ENCODE assay signal across 20 cellular contexts in genomic region chr12:163406-163986, GRCh38. TPM values are rescaled to one million over a fixed set of nuclear protein-coding genes. Genes with fewer than 3 reads are reported as not detected.
DNase-seq lines count a peak whose midpoint lies in the region; FAIRE-seq and TF ChIP-seq lines count a peak whose summit lies in the region.
"Had no signal": no experiment of that assay in that cellular context is flagged by ENCODE, and none has a peak within 500 bp of the region (broad histone marks: within the 10 kb centered on the region; RNA-seq: fewer than 3 reads in every experiment).

No MANE protein-coding gene starts in this region.

- H3K23ac ChIP-seq in H1 (ENCODE audit: insufficient read length) = no peak overlapping the region

- peak overlapping the region in 7 of 11 experiments; percentile 33 to 62 (median 51); a peak in 13 of 22 replicates for H3K4me2 ChIP-seq in BLaER1 treated with 17β-estradiol and CSF1 and Interleukin-3, amounts not matched to agents 10 nM and 100 nM
- H3K4me2 ChIP-seq in H1 (ENCODE audit: insufficient read depth in 1 of 2, low read depth in 2 of 2, low read length in 2 of 2) = no peak overlapping the region
- H3K4me2 ChIP-seq: KMS-11 had no signal

- H2BK15ac ChIP-seq in H1 (ENCODE audit: low read length) = peak overlapping the region; percentile 81; the same call in 1 of the 2 replicates

- no peaks in the 10 kb centered on the region for H3K9me3 ChIP-seq in BLaER1 treated with 17β-estradiol and CSF1 and Interleukin-3, amounts not matched to agents 10 nM and 100 nM (replicated peaks in 1 of 11)
- H3K9me3 ChIP-seq in H1 (ENCODE audit: insufficient read depth in 2 of 2, low read depth in 1 of 2, low read length in 1 of 2) (no peaks in the 10 kb centered on the region), tibial artery (no peaks in the 10 kb centered on the region)
- no peaks in the 10 kb centered on the region for H3K9me3 ChIP-seq in effector memory CD4-positive, alpha-beta T cell (ENCODE audit: control insufficient read depth, low read length)
- H3K9me3 ChIP-seq: HAP-1 had no signal

- no peak overlapping the region for H2BK5ac ChIP-seq in H1 (ENCODE audit: low read depth, low read length)

- no peak for TF ChIP-seq RAD21 in H1 (IDR thresholded peaks at IDR 0.05 in 1 of 2, conservative IDR thresholded peaks at IDR 0.05 in 1 of 2; ENCODE audit: low read depth in 2 of 2, low read length in 2 of 2)

- no peak for TF ChIP-seq POLR2A in NB4 (IDR thresholded peaks at IDR 0.05; ENCODE audit: extremely low read depth, insufficient read length)
- TF ChIP-seq POLR2A in H1 (IDR thresholded peaks at IDR 0.05; ENCODE audit: control extremely low read depth in 1 of 2, low read depth in 2 of 2, low read length in 2 of 2) = no peak

- POLR2A ChIA-PET in H1 (lab: Charles Lee; ENCODE audit: partially characterized antibody) = interaction anchor here (1.9 kb wide), 1 partner anchor 11 kb away, joined by 6 read pairs; no protein-coding TSS in a partner anchor

- no peak overlapping the region for H3K9ac ChIP-seq in BLaER1 treated with 17β-estradiol and CSF1 and Interleukin-3, amounts not matched to agents 10 nM and 100 nM
- H3K9ac ChIP-seq in H1 (replicated peaks in 1 of 4; ENCODE audit: extremely low read depth in 1 of 4, low read depth in 3 of 4, low read length in 3 of 4) = no peak overlapping the region
- H3K9ac ChIP-seq: KMS-11 had no signal

- no peaks in the 10 kb centered on the region for H4K20me1 ChIP-seq in BLaER1 treated with 17β-estradiol and CSF1 and Interleukin-3, amounts not matched to agents 10 nM and 100 nM
- no peaks in the 10 kb centered on the region for H4K20me1 ChIP-seq in H1 (replicated peaks in 1 of 2; ENCODE audit: control insufficient read depth in 1 of 2, insufficient read depth in 2 of 2, low read length in 2 of 2)

- H3K14ac ChIP-seq in H1 (ENCODE audit: insufficient read length) = no peak overlapping the region

- H3K79me1 ChIP-seq in H1 (ENCODE audit: low read depth, low read length) = no peaks in the 10 kb centered on the region

- H3K18ac ChIP-seq in H1 (ENCODE audit: extremely low read depth, low read length) = no peak overlapping the region; the same call in 1 of the 2 replicates

- no peak overlapping the region for H3K56ac ChIP-seq in H1 (replicated peaks; ENCODE audit: insufficient read length, low read depth, low read length)

- no peak overlapping the region for H2BK120ac ChIP-seq in H1 (replicated peaks; ENCODE audit: low read depth, low read length)

- no peak for FAIRE-seq in H1 (lab: Jason Lieb, UNC)

- TF ChIP-seq EP300 in H1 (IDR thresholded peaks at IDR 0.05; ENCODE audit: borderline replicate concordance in 1 of 2, low read depth in 2 of 2, low read length in 2 of 2) = no peak

- H3K4me1 ChIP-seq in BLaER1 treated with 17β-estradiol and CSF1 and Interleukin-3, amounts not matched to agents 10 nM and 100 nM = peaks cover 21 to 45% (median 37%) of the 10 kb centered on the region in 10 experiments
- H3K4me1 ChIP-seq in H1 (replicated peaks in 1 of 4; ENCODE audit: control insufficient read depth in 3 of 4, insufficient read depth in 4 of 4, low read length in 3 of 4) = peaks cover 0 to 4% (median 3%) of the 10 kb centered on the region in 4 experiments; a peak in 5 of 7 replicates
- H3K4me1 ChIP-seq in tibial artery = no peaks in the 10 kb centered on the region
- H3K4me1 ChIP-seq in effector memory CD4-positive, alpha-beta T cell (ENCODE audit: control insufficient read depth, insufficient read depth, low read length, poor library complexity, severe bottlenecking) = no peaks in the 10 kb centered on the region
- H3K4me1 ChIP-seq: HAP-1 had no signal

- no peak overlapping the region; the same call in 1 of the 2 replicates for H4K8ac ChIP-seq in H1 (ENCODE audit: extremely low read depth, insufficient read depth, low read length)

- H3K27ac ChIP-seq in BLaER1 treated with 17β-estradiol and CSF1 and Interleukin-3, amounts not matched to agents 10 nM and 100 nM = no peak overlapping the region
- H3K27ac ChIP-seq in H1 (ENCODE audit: low read depth, low read length) (no peak overlapping the region), tibial artery (no peak overlapping the region)
- H3K27ac ChIP-seq in effector memory CD4-positive, alpha-beta T cell (ENCODE audit: insufficient read depth, low read length, poor library complexity, severe bottlenecking) = no peak overlapping the region
- H3K27ac ChIP-seq: KMS-11, SK-N-MC had no signal

- DNase-seq in H7 = peak; percentile 39
- peak; percentile 34 for DNase-seq in NB4 (ENCODE audit: low read depth)
- no peak for DNase-seq in H1 (ENCODE audit: low read depth in 1 of 2, low spot score in 2 of 2)
- no peak for DNase-seq in tibial artery
- DNase-seq in GM03348 (ENCODE audit: low spot score) = no peak
- no peak for DNase-seq in effector memory CD4-positive, alpha-beta T cell
- DNase-seq in A172 (ENCODE audit: low spot score) = no peak
- DNase-seq: CD8-positive, alpha-beta memory T cell; DMS 273 treated with DMSO at 0.1 percent for 48 hours; DND-41; NCI-H446; NCI-H524 treated with DMSO at 0.1 percent for 48 hours; SIG-M5 had no signal

- intact Hi-C loops in tibial artery (cut with DNase I; ENCODE audit: low total_unique reads) = no loop called here

- no peak overlapping the region for H4K5ac ChIP-seq in H1 (ENCODE audit: insufficient read length, low read depth, low read length)

- H2BK20ac ChIP-seq in H1 (ENCODE audit: low read length) = no peak overlapping the region

- no peaks in the 10 kb centered on the region for H3K36me3 ChIP-seq in BLaER1 treated with 17β-estradiol and CSF1 and Interleukin-3, amounts not matched to agents 10 nM and 100 nM
- H3K36me3 ChIP-seq in H7 (replicated peaks; ENCODE audit: control insufficient read depth, insufficient read depth, low read length) = no peaks in the 10 kb centered on the region
- H3K36me3 ChIP-seq in H1 (ENCODE audit: control insufficient read depth in 2 of 4, insufficient read depth in 4 of 4, low read length in 3 of 4) = no peaks in the 10 kb centered on the region
- H3K36me3 ChIP-seq in tibial artery = no peaks in the 10 kb centered on the region
- no peaks in the 10 kb centered on the region for H3K36me3 ChIP-seq in effector memory CD4-positive, alpha-beta T cell (ENCODE audit: control insufficient read depth, insufficient read depth, low read length)
- H3K36me3 ChIP-seq: HAP-1 had no signal

- no peak overlapping the region for H3K4ac ChIP-seq in H1 (replicated peaks; ENCODE audit: insufficient read length, low read depth, low read length)

- H4K91ac ChIP-seq in H1 (replicated peaks; ENCODE audit: insufficient read length, low read length) = peak overlapping the region; percentile 17

- H2AFZ ChIP-seq in H1 (ENCODE audit: low read length) = no peak overlapping the region

- H3K4me3 ChIP-seq in BLaER1 treated with 17β-estradiol and CSF1 and Interleukin-3, amounts not matched to agents 10 nM and 100 nM = no peak overlapping the region
- H3K4me3 ChIP-seq in H7 (ENCODE audit: insufficient read depth, low read depth, low read length) (no peak overlapping the region), NB4 (ENCODE audit: low read depth, low read length) (no peak overlapping the region), H1 (ENCODE audit: extremely low read depth in 1 of 4, insufficient read depth in 2 of 4, low read depth in 3 of 4, low read length in 4 of 4) (no peak overlapping the region), tibial artery (no peak overlapping the region)
- H3K4me3 ChIP-seq in effector memory CD4-positive, alpha-beta T cell (ENCODE audit: insufficient read depth, low read depth, low read length, poor library complexity, severe bottlenecking) = no peak overlapping the region
- H3K4me3 ChIP-seq: HAP-1, SK-N-MC had no signal

- CTCF ChIA-PET in H1 (lab: Charles Lee; ENCODE audit: partially characterized antibody) = interaction anchor here (3.6 kb wide), 1 partner anchor 11 kb away, joined by 29 read pairs; no protein-coding TSS in a partner anchor

- TF ChIP-seq CTCF in NB4 (IDR thresholded peaks at IDR 0.05; ENCODE audit: low read depth, low read length) (no peak), H1 (IDR thresholded peaks at IDR 0.05; ENCODE audit: control extremely low read depth in 1 of 3, insufficient read depth in 1 of 3, low read depth in 1 of 3, low read length in 3 of 3) (no peak), tibial artery (IDR thresholded peaks at IDR 0.05) (no peak)

- H2AK5ac ChIP-seq in H1 (ENCODE audit: low read depth, low read length) = no peak overlapping the region

- H3K23me2 ChIP-seq in H1 (ENCODE audit: low read depth, low read length) = no peaks in the 10 kb centered on the region

- H3K27me3 ChIP-seq in BLaER1 treated with 17β-estradiol and CSF1 and Interleukin-3, amounts not matched to agents 10 nM and 100 nM = no peaks in the 10 kb centered on the region
- H3K27me3 ChIP-seq in H7 (ENCODE audit: control insufficient read depth, insufficient read depth, low read length) (no peaks in the 10 kb centered on the region), H1 (replicated peaks in 1 of 4; ENCODE audit: control insufficient read depth in 3 of 4, extremely low read depth in 1 of 4, insufficient read depth in 3 of 4, low read length in 3 of 4) (no peaks in the 10 kb centered on the region; a peak in 1 of 7 replicates), tibial artery (peaks cover 0 to 33% of the 10 kb centered on the region in 2 donors)
- no peaks in the 10 kb centered on the region for H3K27me3 ChIP-seq in effector memory CD4-positive, alpha-beta T cell (replicated peaks; ENCODE audit: control insufficient read depth, insufficient read depth, low read length, poor library complexity, severe bottlenecking)

- WGBS in H1 (ENCODE audit: extremely low coverage in 1 of 2, insufficient coverage in 1 of 2, insufficient read length in 1 of 2, insufficient replicate concordance in 2 of 2, low coverage in 1 of 2, low lambda C conversion rate in 2 of 2, missing lambda C conversion rate in 1 of 2), 2 experiments = 97% methylated on average over 14 of the region's 26 CpGs; no CpG with 5 or more reads in 1 of the 2 experiments

- no peaks in the 10 kb centered on the region for H3K79me2 ChIP-seq in H1 (ENCODE audit: control insufficient read depth in 1 of 2, insufficient read depth in 2 of 2, low read length in 2 of 2)

- no peak overlapping the region for H2BK12ac ChIP-seq in H1 (ENCODE audit: low read depth, low read length)

TF ChIP-seq in H1, 55 proteins besides CTCF, POLR2A, EP300 and RAD21 (continues in another document):
- TF ChIP-seq KDM5A (IDR thresholded peaks at IDR 0.05; ENCODE audit: low read length) = no peak
- TF ChIP-seq JUND (IDR thresholded peaks at IDR 0.05; ENCODE audit: low read length) = no peak

RNA-seq across cellular contexts. Expression of gene SLC6A12, which starts 50.5 kb away (rescaled TPM):
- total RNA-seq in H7 (2014; rRNA removed; shearing (Covaris generic)) = 0.31 TPM in 1 of 2 replicates, not detected in the other
- total RNA-seq in H1 (2021; fragmentation: NEBNext Ultra II Directional; extraction: Animal tissue kit (Norgen Biotek cat#: 25700)) = 0.65 and 1.1 TPM in 2 replicates
- 0.63 and 0.70 TPM in 2 replicates for polyA plus RNA-seq in H1 (2011; rRNA removed)
- 0.44 TPM for polyA plus RNA-seq in H1 (2011; cell fraction: cytosol; rRNA removed)
- 1.6 TPM for polyA plus RNA-seq in H1 (2011; cell fraction: nucleus; rRNA removed)
- polyA plus RNA-seq in H1 (2012, experiment 1 of 2) = 0.33 to 1.2 TPM (median 0.91 TPM) in 4 replicates
- polyA plus RNA-seq in H1 (2012, experiment 2 of 2) = 0.56 TPM
- polyA plus RNA-seq in H1 (2013, experiment 1 of 2) = 0.36 TPM
- polyA plus RNA-seq in H1 (2013, experiment 2 of 2) = 0.46 TPM
- 1.8 and 3.6 TPM in 2 replicates for polyA minus RNA-seq in H1 (2011; rRNA and poly(A)+ RNA removed)
- not detected for polyA minus RNA-seq in H1 (2011; cell fraction: cytosol; rRNA and poly(A)+ RNA removed)
- polyA minus RNA-seq in H1 (2011; cell fraction: nucleus; rRNA and poly(A)+ RNA removed) = 1.8 TPM
- total RNA-seq in A172 (2014; rRNA removed; shearing (Covaris generic)) = 0.10 TPM in 1 of 2 replicates, not detected in the other
- total RNA-seq: A673; OCI-LY7; T-helper 1 cell treated with Interleukin-12 subunit alpha and Interleukin-12 subunit beta and Interleukin-4 antibody, amounts not matched to agents 30 ng/mL and 1 ng/mL, for 36 hours had no signal
- polyA plus RNA-seq: CD8-positive, alpha-beta memory T cell had no signal

Comparison
In these comparisons a context has a peak if more than half of its experiments do, and no peak if none do; other contexts are left out.
1. H3K4me2 ChIP-seq: peak in BLaER1 treated with 17β-estradiol and CSF1 and Interleukin-3, amounts not matched to agents 10 nM and 100 nM (7 of 11); none in H1 (0 of 2).
2. DNase-seq: peak in H7 (single experiment) and NB4 (single experiment); none in H1 (0 of 2), tibial artery (0 of 2), GM03348 (single experiment), effector memory CD4-positive, alpha-beta T cell (0 of 3) and A172 (single experiment).